17 cellular contexts compared by ENCODE assay signal in genomic region chr4:79651516-79651915, GRCh38.
DNase-seq lines count a peak whose midpoint lies in the region; ATAC-seq and TF ChIP-seq lines count a peak whose summit lies in the region.
"Had no signal": no experiment of that assay in that cellular context is flagged by ENCODE, and none has a peak within 500 bp of the region (broad histone marks: within the 10 kb centered on the region; RNA-seq: fewer than 3 reads in every experiment).

No MANE protein-coding gene starts in this region.

- no peak for TF ChIP-seq EP300 in sigmoid colon (IDR thresholded peaks at IDR 0.05)

- no peak overlapping the region for H2AFZ ChIP-seq in GM23338
- H2AFZ ChIP-seq in hepatocyte, result no peak overlapping the region
- no peak overlapping the region for H2AFZ ChIP-seq in MM.1S (ENCODE audit: low read length)

- no peaks in the 10 kb centered on the region for H3F3A ChIP-seq in GM23338 (replicated peaks; ENCODE audit: low read depth)
- no peaks in the 10 kb centered on the region for H3F3A ChIP-seq in MM.1S (ENCODE audit: insufficient read depth, low read length)

- peak overlapping the region; percentile 89 for H3K27ac Mint-ChIP-seq in GM23338
- no peak overlapping the region for H3K27ac Mint-ChIP-seq in naive thymus-derived CD4-positive, alpha-beta T cell
- H3K27ac Mint-ChIP-seq: activated T-cell treated with anti-CD3 and anti-CD28 coated beads, Interleukin-2, amount 50 U/mL, for 72 hours; CD4-positive, alpha-beta memory T cell; stimulated activated naive B cell treated with anti-CD40 and anti-IgM and Interleukin-4, amounts not matched to agents 10 μg/mL and 1 μg/mL and 100 μg/mL, for 72 hours had no signal

- peaks cover 61% of the 10 kb centered on the region for H3K4me1 Mint-ChIP-seq in GM23338
- no peaks in the 10 kb centered on the region for H3K4me1 Mint-ChIP-seq in naive thymus-derived CD4-positive, alpha-beta T cell

- TF ChIP-seq CTCF in GM23338 (conservative IDR thresholded peaks at IDR 0.05; ENCODE audit: low read depth in 2 of 2) (no peak), hepatocyte (IDR thresholded peaks at IDR 0.05; ENCODE audit: poor library complexity) (no peak), sigmoid colon (IDR thresholded peaks at IDR 0.05) (no peak), MM.1S (IDR thresholded peaks at IDR 0.05; ENCODE audit: low read length) (no peak)

- no peak for TF ChIP-seq POLR2A in sigmoid colon (IDR thresholded peaks at IDR 0.05)

- no peak overlapping the region for H3K9ac ChIP-seq in MM.1S (ENCODE audit: low read length)

- peak overlapping the region; percentile 3; the same call in 1 of the 2 replicates for H3K4me3 ChIP-seq in GM23338
- H3K4me3 ChIP-seq in hepatocyte, result no peak overlapping the region
- H3K4me3 ChIP-seq in sigmoid colon, result no peak overlapping the region
- H3K4me3 ChIP-seq in naive thymus-derived CD4-positive, alpha-beta T cell (ENCODE audit: low read length), result no peak overlapping the region
- H3K4me3 ChIP-seq in MM.1S (ENCODE audit: low read length), result no peak overlapping the region
- H3K4me3 ChIP-seq: left ventricle myocardium inferior had no signal

- H3K27ac ChIP-seq in GM23338 (ENCODE audit: low read depth), result peak overlapping the region; percentile 92
- H3K27ac ChIP-seq in hepatocyte, result peak overlapping the region; percentile 43
- peak overlapping the region; percentile 59 to 79 (median 70) for H3K27ac ChIP-seq in sigmoid colon
- no peak overlapping the region for H3K27ac ChIP-seq in naive thymus-derived CD4-positive, alpha-beta T cell (ENCODE audit: low read depth, low read length)
- no peak overlapping the region for H3K27ac ChIP-seq in MM.1S (ENCODE audit: low read length)
- H3K27ac ChIP-seq: left ventricle myocardium inferior had no signal

- H3K4me1 ChIP-seq in GM23338 (ENCODE audit: insufficient read depth), result peaks cover 39% of the 10 kb centered on the region
- peaks cover 14% of the 10 kb centered on the region for H3K4me1 ChIP-seq in hepatocyte (ENCODE audit: insufficient read depth)
- H3K4me1 ChIP-seq in sigmoid colon, result peaks cover 0 to 46% (median 24%) of the 10 kb centered on the region in 4 donors
- no peaks in the 10 kb centered on the region for H3K4me1 ChIP-seq in naive thymus-derived CD4-positive, alpha-beta T cell (ENCODE audit: control insufficient read depth in 2 of 2, insufficient read depth in 2 of 2, low read length in 2 of 2)
- H3K4me1 ChIP-seq in MM.1S (ENCODE audit: low read length), result no peaks in the 10 kb centered on the region

- H3K36me3 Mint-ChIP-seq in GM23338 (ENCODE audit: low read depth), result no peaks in the 10 kb centered on the region
- no peaks in the 10 kb centered on the region for H3K36me3 Mint-ChIP-seq in naive thymus-derived CD4-positive, alpha-beta T cell
- H3K36me3 Mint-ChIP-seq: CD4-positive, alpha-beta memory T cell; stimulated activated naive B cell treated with anti-CD40 and anti-IgM and Interleukin-4, amounts not matched to agents 10 μg/mL and 1 μg/mL and 100 μg/mL, for 72 hours had no signal

- H3K79me2 ChIP-seq in GM23338 (replicated peaks; ENCODE audit: insufficient read depth) (no peaks in the 10 kb centered on the region), hepatocyte (no peaks in the 10 kb centered on the region), MM.1S (ENCODE audit: low read length) (no peaks in the 10 kb centered on the region)

- H3K9me3 ChIP-seq in hepatocyte (ENCODE audit: low read depth) (no peaks in the 10 kb centered on the region), sigmoid colon (no peaks in the 10 kb centered on the region), MM.1S (replicated peaks; ENCODE audit: insufficient read depth, low read length) (no peaks in the 10 kb centered on the region)
- H3K9me3 ChIP-seq in naive thymus-derived CD4-positive, alpha-beta T cell (ENCODE audit: control insufficient read depth in 2 of 3, low read length in 3 of 3), result no peaks in the 10 kb centered on the region
- H3K9me3 ChIP-seq: left ventricle myocardium inferior had no signal

- H3K4me2 ChIP-seq in GM23338 (peak overlapping the region; percentile 60), hepatocyte (peak overlapping the region; percentile 28), MM.1S (ENCODE audit: low read depth, low read length) (no peak overlapping the region)

- H3K36me3 ChIP-seq in GM23338 (ENCODE audit: insufficient read depth) (no peaks in the 10 kb centered on the region), hepatocyte (replicated peaks; ENCODE audit: insufficient read depth, low read depth) (no peaks in the 10 kb centered on the region), sigmoid colon (no peaks in the 10 kb centered on the region), MM.1S (replicated peaks; ENCODE audit: insufficient read depth, low read length) (no peaks in the 10 kb centered on the region)
- no peaks in the 10 kb centered on the region for H3K36me3 ChIP-seq in naive thymus-derived CD4-positive, alpha-beta T cell (ENCODE audit: control insufficient read depth in 2 of 3, insufficient read depth in 3 of 3, low read length in 3 of 3)
- H3K36me3 ChIP-seq: left ventricle myocardium inferior had no signal

- H4K20me1 ChIP-seq in GM23338 (replicated peaks; ENCODE audit: insufficient read depth) (no peaks in the 10 kb centered on the region), hepatocyte (ENCODE audit: insufficient read depth, poor library complexity, severe bottlenecking) (no peaks in the 10 kb centered on the region), MM.1S (ENCODE audit: insufficient read depth, low read length) (no peaks in the 10 kb centered on the region; the same call in 1 of the 2 replicates)

- no peaks in the 10 kb centered on the region for H3K9me3 Mint-ChIP-seq in GM23338
- H3K9me3 Mint-ChIP-seq in naive thymus-derived CD4-positive, alpha-beta T cell, result peaks cover 0 to 1% (median 0%) of the 10 kb centered on the region in 11 donors
- H3K9me3 Mint-ChIP-seq: activated T-cell treated with anti-CD3 and anti-CD28 coated beads, Interleukin-2, amount 50 U/mL, for 72 hours; CD4-positive, alpha-beta memory T cell; stimulated activated naive B cell treated with anti-CD40 and anti-IgM and Interleukin-4, amounts not matched to agents 10 μg/mL and 1 μg/mL and 100 μg/mL, for 72 hours had no signal

- peak; percentile 78 for ATAC-seq in GM23338
- ATAC-seq in naive thymus-derived CD4-positive, alpha-beta T cell, result no peak
- no peak for ATAC-seq in GM21737 (IDR thresholded peaks at IDR 0.05; ENCODE audit: unreplicated experiment)
- ATAC-seq: activated T-cell treated with anti-CD3 and anti-CD28 coated beads, Interleukin-2, amount 50 U/mL, for 72 hours had no signal

- POLR2A ChIA-PET in naive thymus-derived CD4-positive, alpha-beta T cell (lab: Charles Lee), result no interaction called here

- CTCF ChIA-PET in naive thymus-derived CD4-positive, alpha-beta T cell (lab: Charles Lee), result no interaction called here

- DNase-seq in GM23338 (ENCODE audit: low spot score), result peak; percentile 58
- DNase-seq in amniotic epithelial cell (ENCODE audit: low read depth), result peak; percentile 78
- DNase-seq in hepatocyte (ENCODE audit: low spot score), result no peak
- DNase-seq in sigmoid colon, result no peak
- no peak for DNase-seq in naive thymus-derived CD4-positive, alpha-beta T cell
- DNase-seq in MM.1S, result no peak
- no peak for DNase-seq in NCI-H2196 treated with DMSO at 0.1 percent for 48 hours (lab: John Stamatoyannopoulos, UW; ENCODE audit: unreplicated experiment)
- DNase-seq: activated CD4-positive, alpha-beta T cell treated with anti-CD3 and anti-CD28 coated beads for 1 hour; activated T-cell treated with anti-CD3 and anti-CD28 coated beads, Interleukin-2, amount 50 U/mL, for 72 hours; CD4-positive, alpha-beta memory T cell; left ventricle myocardium inferior; NCI-H1694; NK-92 treated with Interleukin-12 subunit alpha and Interleukin-12 subunit beta, amount 100 ng/mL, for 24 hours; nucleus accumbens; stimulated activated CD4-positive, alpha-beta T cell treated with anti-CD3 and anti-CD28 coated beads, Interleukin-2, amount 100 ng/mL, for 24 hours; stimulated activated naive B cell treated with anti-CD40 and anti-IgM and Interleukin-4, amounts not matched to agents 10 μg/mL and 1 μg/mL and 100 μg/mL, for 72 hours had no signal

- intact Hi-C loops in sigmoid colon (cut with DNase I), result loop anchor here (10.0 kb wide), 1 partner anchor 607 kb away; no protein-coding TSS in a partner anchor
- intact Hi-C loops in naive thymus-derived CD4-positive, alpha-beta T cell (cut with micrococcal nuclease), result no loop called here

- no peaks in the 10 kb centered on the region for H3K27me3 ChIP-seq in GM23338 (ENCODE audit: insufficient read depth)
- H3K27me3 ChIP-seq in hepatocyte, result peaks cover 4% of the 10 kb centered on the region
- H3K27me3 ChIP-seq in sigmoid colon, result no peaks in the 10 kb centered on the region
- no peaks in the 10 kb centered on the region for H3K27me3 ChIP-seq in naive thymus-derived CD4-positive, alpha-beta T cell (ENCODE audit: control insufficient read depth in 2 of 2, insufficient read depth in 2 of 2, low read length in 2 of 2)
- no peaks in the 10 kb centered on the region for H3K27me3 ChIP-seq in MM.1S (replicated peaks; ENCODE audit: insufficient read depth, low read length)

- peak overlapping the region; percentile 37 for H3K4me3 Mint-ChIP-seq in GM23338
- no peak overlapping the region for H3K4me3 Mint-ChIP-seq in naive thymus-derived CD4-positive, alpha-beta T cell
- H3K4me3 Mint-ChIP-seq: activated T-cell treated with anti-CD3 and anti-CD28 coated beads, Interleukin-2, amount 50 U/mL, for 72 hours; CD4-positive, alpha-beta memory T cell; stimulated activated naive B cell treated with anti-CD40 and anti-IgM and Interleukin-4, amounts not matched to agents 10 μg/mL and 1 μg/mL and 100 μg/mL, for 72 hours had no signal

- H3K9me2 ChIP-seq in GM23338 (ENCODE audit: insufficient read depth) (no peaks in the 10 kb centered on the region), hepatocyte (replicated peaks; ENCODE audit: insufficient read depth) (no peaks in the 10 kb centered on the region), MM.1S (replicated peaks; ENCODE audit: insufficient read depth, low read length) (no peaks in the 10 kb centered on the region)

- H3K27me3 Mint-ChIP-seq in GM23338 (ENCODE audit: insufficient read depth, low read depth, poor library complexity), result peaks cover 2% of the 10 kb centered on the region
- H3K27me3 Mint-ChIP-seq in naive thymus-derived CD4-positive, alpha-beta T cell, result peaks cover 0 to 6% (median 0%) of the 10 kb centered on the region in 5 donors
- H3K27me3 Mint-ChIP-seq: stimulated activated naive B cell treated with anti-CD40 and anti-IgM and Interleukin-4, amounts not matched to agents 10 μg/mL and 1 μg/mL and 100 μg/mL, for 72 hours had no signal

TF ChIP-seq in GM23338, 12 proteins besides CTCF, POLR2A, EP300 and RAD21:
- 0 out of 2 replicates have a peak, but pooled peaks have one; percentile 20 for TF ChIP-seq CREB1 (CRISPR knock-in tag; IDR thresholded peaks at IDR 0.05; ENCODE audit: low read depth)
- TF ChIP-seq ZNF331 (CRISPR knock-in tag; IDR thresholded peaks at IDR 0.05; ENCODE audit: low read depth), result no peak
- TF ChIP-seq JUNB (IDR thresholded peaks at IDR 0.05; ENCODE audit: unreplicated experiment), result no peak
- peak; percentile 98 for TF ChIP-seq NANOG (IDR thresholded peaks at IDR 0.05; ENCODE audit: borderline replicate concordance)

Comparison
In these comparisons a context has a peak if more than half of its experiments do, and no peak if none do; other contexts are left out.
1. DNase-seq: peak in GM23338 (single experiment) and amniotic epithelial cell (single experiment); none in hepatocyte (single experiment), sigmoid colon (single experiment), naive thymus-derived CD4-positive, alpha-beta T cell (0 of 9), MM.1S (single experiment) and NCI-H2196 treated with DMSO at 0.1 percent for 48 hours (single experiment).
2. H3K27ac ChIP-seq: peak in GM23338 (single experiment), hepatocyte (single experiment) and sigmoid colon (4 of 4); none in naive thymus-derived CD4-positive, alpha-beta T cell (single experiment) and MM.1S (single experiment).